ENCODE assay signal across 1 cellular context in the genomic region with DNA sequence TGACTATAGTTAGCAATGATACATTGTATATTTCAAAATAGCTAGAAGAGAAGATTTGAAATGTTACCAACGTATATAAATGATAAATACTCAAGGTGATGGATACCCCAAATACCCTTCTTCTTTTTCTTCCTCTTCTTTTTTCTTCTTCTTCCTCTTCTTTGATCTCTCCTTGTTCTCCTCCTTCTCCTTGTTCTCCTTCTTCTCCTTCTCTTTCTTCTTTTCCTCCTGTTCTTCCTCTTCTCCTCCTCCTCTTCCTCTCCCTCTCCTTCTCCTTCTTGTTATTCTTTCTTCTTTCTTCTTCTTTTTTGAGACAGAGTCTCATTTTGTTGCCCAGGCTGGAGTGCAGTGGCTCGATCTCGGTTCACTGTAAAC.
TF ChIP-seq lines count a peak whose summit lies in the region.

No MANE protein-coding gene starts in this region.

TF ChIP-seq in GM23338, 12 proteins besides CTCF, POLR2A, EP300 and RAD21 (continued from another document):
- TF ChIP-seq, protein P1, sequence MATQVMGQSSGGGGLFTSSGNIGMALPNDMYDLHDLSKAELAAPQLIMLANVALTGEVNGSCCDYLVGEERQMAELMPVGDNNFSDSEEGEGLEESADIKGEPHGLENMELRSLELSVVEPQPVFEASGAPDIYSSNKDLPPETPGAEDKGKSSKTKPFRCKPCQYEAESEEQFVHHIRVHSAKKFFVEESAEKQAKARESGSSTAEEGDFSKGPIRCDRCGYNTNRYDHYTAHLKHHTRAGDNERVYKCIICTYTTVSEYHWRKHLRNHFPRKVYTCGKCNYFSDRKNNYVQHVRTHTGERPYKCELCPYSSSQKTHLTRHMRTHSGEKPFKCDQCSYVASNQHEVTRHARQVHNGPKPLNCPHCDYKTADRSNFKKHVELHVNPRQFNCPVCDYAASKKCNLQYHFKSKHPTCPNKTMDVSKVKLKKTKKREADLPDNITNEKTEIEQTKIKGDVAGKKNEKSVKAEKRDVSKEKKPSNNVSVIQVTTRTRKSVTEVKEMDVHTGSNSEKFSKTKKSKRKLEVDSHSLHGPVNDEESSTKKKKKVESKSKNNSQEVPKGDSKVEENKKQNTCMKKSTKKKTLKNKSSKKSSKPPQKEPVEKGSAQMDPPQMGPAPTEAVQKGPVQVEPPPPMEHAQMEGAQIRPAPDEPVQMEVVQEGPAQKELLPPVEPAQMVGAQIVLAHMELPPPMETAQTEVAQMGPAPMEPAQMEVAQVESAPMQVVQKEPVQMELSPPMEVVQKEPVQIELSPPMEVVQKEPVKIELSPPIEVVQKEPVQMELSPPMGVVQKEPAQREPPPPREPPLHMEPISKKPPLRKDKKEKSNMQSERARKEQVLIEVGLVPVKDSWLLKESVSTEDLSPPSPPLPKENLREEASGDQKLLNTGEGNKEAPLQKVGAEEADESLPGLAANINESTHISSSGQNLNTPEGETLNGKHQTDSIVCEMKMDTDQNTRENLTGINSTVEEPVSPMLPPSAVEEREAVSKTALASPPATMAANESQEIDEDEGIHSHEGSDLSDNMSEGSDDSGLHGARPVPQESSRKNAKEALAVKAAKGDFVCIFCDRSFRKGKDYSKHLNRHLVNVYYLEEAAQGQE (IDR thresholded peaks at IDR 0.05; ENCODE audit: unreplicated experiment): no peak
- TF ChIP-seq ZNF331 (CRISPR knock-in tag; IDR thresholded peaks at IDR 0.05; ENCODE audit: low read depth) (no peak), JUNB (IDR thresholded peaks at IDR 0.05; ENCODE audit: unreplicated experiment) (no peak), CREB1 (CRISPR knock-in tag; IDR thresholded peaks at IDR 0.05; ENCODE audit: low read depth) (no peak), EZH2 (IDR thresholded peaks at IDR 0.05; ENCODE audit: low read depth, unreplicated experiment) (no peak)
- TF ChIP-seq, protein P2, sequence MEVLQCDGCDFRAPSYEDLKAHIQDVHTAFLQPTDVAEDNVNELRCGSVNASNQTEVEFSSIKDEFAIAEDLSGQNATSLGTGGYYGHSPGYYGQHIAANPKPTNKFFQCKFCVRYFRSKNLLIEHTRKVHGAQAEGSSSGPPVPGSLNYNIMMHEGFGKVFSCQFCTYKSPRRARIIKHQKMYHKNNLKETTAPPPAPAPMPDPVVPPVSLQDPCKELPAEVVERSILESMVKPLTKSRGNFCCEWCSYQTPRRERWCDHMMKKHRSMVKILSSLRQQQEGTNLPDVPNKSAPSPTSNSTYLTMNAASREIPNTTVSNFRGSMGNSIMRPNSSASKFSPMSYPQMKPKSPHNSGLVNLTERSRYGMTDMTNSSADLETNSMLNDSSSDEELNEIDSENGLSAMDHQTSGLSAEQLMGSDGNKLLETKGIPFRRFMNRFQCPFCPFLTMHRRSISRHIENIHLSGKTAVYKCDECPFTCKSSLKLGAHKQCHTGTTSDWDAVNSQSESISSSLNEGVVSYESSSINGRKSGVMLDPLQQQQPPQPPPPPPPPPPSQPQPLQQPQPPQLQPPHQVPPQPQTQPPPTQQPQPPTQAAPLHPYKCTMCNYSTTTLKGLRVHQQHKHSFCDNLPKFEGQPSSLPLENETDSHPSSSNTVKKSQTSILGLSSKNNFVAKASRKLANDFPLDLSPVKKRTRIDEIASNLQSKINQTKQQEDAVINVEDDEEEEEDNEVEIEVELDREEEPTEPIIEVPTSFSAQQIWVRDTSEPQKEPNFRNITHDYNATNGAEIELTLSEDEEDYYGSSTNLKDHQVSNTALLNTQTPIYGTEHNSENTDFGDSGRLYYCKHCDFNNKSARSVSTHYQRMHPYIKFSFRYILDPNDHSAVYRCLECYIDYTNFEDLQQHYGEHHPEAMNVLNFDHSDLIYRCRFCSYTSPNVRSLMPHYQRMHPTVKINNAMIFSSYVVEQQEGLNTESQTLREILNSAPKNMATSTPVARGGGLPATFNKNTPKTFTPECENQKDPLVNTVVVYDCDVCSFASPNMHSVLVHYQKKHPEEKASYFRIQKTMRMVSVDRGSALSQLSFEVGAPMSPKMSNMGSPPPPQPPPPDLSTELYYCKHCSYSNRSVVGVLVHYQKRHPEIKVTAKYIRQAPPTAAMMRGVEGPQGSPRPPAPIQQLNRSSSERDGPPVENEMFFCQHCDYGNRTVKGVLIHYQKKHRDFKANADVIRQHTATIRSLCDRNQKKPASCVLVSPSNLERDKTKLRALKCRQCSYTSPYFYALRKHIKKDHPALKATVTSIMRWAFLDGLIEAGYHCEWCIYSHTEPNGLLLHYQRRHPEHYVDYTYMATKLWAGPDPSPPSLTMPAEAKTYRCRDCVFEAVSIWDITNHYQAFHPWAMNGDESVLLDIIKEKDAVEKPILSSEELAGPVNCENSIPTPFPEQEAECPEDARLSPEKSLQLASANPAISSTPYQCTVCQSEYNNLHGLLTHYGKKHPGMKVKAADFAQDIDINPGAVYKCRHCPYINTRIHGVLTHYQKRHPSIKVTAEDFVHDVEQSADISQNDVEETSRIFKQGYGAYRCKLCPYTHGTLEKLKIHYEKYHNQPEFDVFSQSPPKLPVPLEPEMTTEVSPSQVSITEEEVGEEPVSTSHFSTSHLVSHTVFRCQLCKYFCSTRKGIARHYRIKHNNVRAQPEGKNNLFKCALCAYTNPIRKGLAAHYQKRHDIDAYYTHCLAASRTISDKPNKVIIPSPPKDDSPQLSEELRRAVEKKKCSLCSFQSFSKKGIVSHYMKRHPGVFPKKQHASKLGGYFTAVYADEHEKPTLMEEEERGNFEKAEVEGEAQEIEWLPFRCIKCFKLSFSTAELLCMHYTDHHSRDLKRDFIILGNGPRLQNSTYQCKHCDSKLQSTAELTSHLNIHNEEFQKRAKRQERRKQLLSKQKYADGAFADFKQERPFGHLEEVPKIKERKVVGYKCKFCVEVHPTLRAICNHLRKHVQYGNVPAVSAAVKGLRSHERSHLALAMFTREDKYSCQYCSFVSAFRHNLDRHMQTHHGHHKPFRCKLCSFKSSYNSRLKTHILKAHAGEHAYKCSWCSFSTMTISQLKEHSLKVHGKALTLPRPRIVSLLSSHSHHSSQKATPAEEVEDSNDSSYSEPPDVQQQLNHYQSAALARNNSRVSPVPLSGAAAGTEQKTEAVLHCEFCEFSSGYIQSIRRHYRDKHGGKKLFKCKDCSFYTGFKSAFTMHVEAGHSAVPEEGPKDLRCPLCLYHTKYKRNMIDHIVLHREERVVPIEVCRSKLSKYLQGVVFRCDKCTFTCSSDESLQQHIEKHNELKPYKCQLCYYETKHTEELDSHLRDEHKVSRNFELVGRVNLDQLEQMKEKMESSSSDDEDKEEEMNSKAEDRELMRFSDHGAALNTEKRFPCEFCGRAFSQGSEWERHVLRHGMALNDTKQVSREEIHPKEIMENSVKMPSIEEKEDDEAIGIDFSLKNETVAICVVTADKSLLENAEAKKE (CRISPR knock-in tag; IDR thresholded peaks at IDR 0.05): no peak
